Comparison of ENCODE assay signal across 8 cellular contexts in genomic region chr12:57522019-57522886, GRCh38. TPM values are rescaled to one million over a fixed set of nuclear protein-coding genes. Genes with fewer than 3 reads are reported as not detected.
DNase-seq lines count a peak whose midpoint lies in the region; TF ChIP-seq lines count a peak whose summit lies in the region.

Gene MBD6 (plus strand): TSS chr12:57522824. CDS start chr12:57524304, 1,480 bp downstream.

- H3K4me2 ChIP-seq in neural cell (ENCODE audit: low read length), result peak within 1 kb of the TSS; percentile 94

- DNase-seq in EH (ENCODE audit: low read depth) (peak; percentile 94), GOT3 (lab: John Stamatoyannopoulos, UW) (peak; percentile 100), LHCN-M2 (ENCODE audit: low read depth) (peak; percentile 89), fibroblast of the aortic adventitia (ENCODE audit: low read depth) (peak; percentile 95), stomach (peak; percentile 94)
- peak; percentile 86 for DNase-seq in activated T-helper 9 cell treated with anti-CD3 and anti-CD28 coated beads, Interleukin-2, amount 50 U/mL, for 16 hours (ENCODE audit: low read depth)

- H3K4me3 ChIP-seq in fibroblast of the aortic adventitia (ENCODE audit: low read depth, low read length) (peak within 1 kb of the TSS; percentile 86), neural cell (ENCODE audit: low read length) (peak within 1 kb of the TSS; percentile 86), stomach (peak within 1 kb of the TSS; percentile 58 to 85 (median 74))

- H3K4me1 ChIP-seq in stomach, result peaks cover 57 to 84% (median 73%) of the 10 kb centered on the region in 4 donors

- no peaks in the 10 kb centered on the region for H3K9me2 ChIP-seq in neural cell (ENCODE audit: insufficient read depth, low read length)

- H3K9me3 ChIP-seq in neural cell (ENCODE audit: low read length) (no peaks in the 10 kb centered on the region), stomach (no peaks in the 10 kb centered on the region)

- intact Hi-C loops in stomach (cut with DNase I; ENCODE audit: low total_unique reads), result no loop called here

- no peaks in the 10 kb centered on the region for H3K27me3 ChIP-seq in neural cell (ENCODE audit: insufficient read depth, low read depth, low read length)
- no peaks in the 10 kb centered on the region for H3K27me3 ChIP-seq in stomach

- TF ChIP-seq RAD21 in neural cell (conservative IDR thresholded peaks at IDR 0.05), result no peak

- no peak for TF ChIP-seq CTCF in fibroblast of the aortic adventitia (IDR thresholded peaks at IDR 0.05; ENCODE audit: insufficient read depth, low read length)
- TF ChIP-seq CTCF in neural cell (IDR thresholded peaks at IDR 0.05; ENCODE audit: poor library complexity, severe bottlenecking), result peak; percentile 21
- no peak for TF ChIP-seq CTCF in stomach (IDR thresholded peaks at IDR 0.05)

- peak within 1 kb of the TSS; percentile 93 for H3K27ac ChIP-seq in neural cell (ENCODE audit: low read length)
- H3K27ac ChIP-seq in stomach, result peak within 1 kb of the TSS; percentile 95 to 99 (median 99)

- TF ChIP-seq EP300 in neural cell (conservative IDR thresholded peaks at IDR 0.05; ENCODE audit: poor library complexity, severe bottlenecking), result peak; percentile 44
- TF ChIP-seq EP300 in stomach (IDR thresholded peaks at IDR 0.05), result peak; percentile 2

- peak within 1 kb of the TSS; percentile 65 for H2AFZ ChIP-seq in neural cell (ENCODE audit: low read depth, low read length)

- peaks cover 4% of the 10 kb centered on the region for H3F3A ChIP-seq in neural cell (ENCODE audit: insufficient read depth, low read length, poor library complexity, severe bottlenecking)

- 0 to 2% (median 1%) methylated on average over 24 to 56 of the region's 56 CpGs for WGBS in stomach, 5 donors

- no peaks in the 10 kb centered on the region for H4K20me1 ChIP-seq in neural cell (ENCODE audit: insufficient read depth)

- peaks cover 35% of the 10 kb centered on the region for H3K79me2 ChIP-seq in neural cell (replicated peaks; ENCODE audit: insufficient read depth, low read length)

- TF ChIP-seq POLR2A in Raji (IDR thresholded peaks at IDR 0.05; ENCODE audit: insufficient read depth, low read depth, low read length) (peak; percentile 67), stomach (IDR thresholded peaks at IDR 0.05) (no peak)

- peak within 1 kb of the TSS; percentile 84 for H3K9ac ChIP-seq in neural cell (ENCODE audit: low read length)

- H3K36me3 ChIP-seq in neural cell (ENCODE audit: insufficient read depth, low read length), result no peaks in the 10 kb centered on the region
- peaks cover 36 to 42% (median 39%) of the 10 kb centered on the region in 4 donors for H3K36me3 ChIP-seq in stomach

TF ChIP-seq in neural cell, 6 proteins besides CTCF, POLR2A, EP300 and RAD21:
- peak; percentile 56 for TF ChIP-seq MXI1 (conservative IDR thresholded peaks at IDR 0.05; ENCODE audit: poor library complexity, severe bottlenecking)
- no peak for TF ChIP-seq SMC3 (conservative IDR thresholded peaks at IDR 0.05; ENCODE audit: poor library complexity)
- peak; percentile 63 for TF ChIP-seq POLR2AphosphoS5 (IDR thresholded peaks at IDR 0.05)
- peak; percentile 49 for TF ChIP-seq TAF1 (IDR thresholded peaks at IDR 0.05; ENCODE audit: low read depth)
- no peak for TF ChIP-seq EZH2 (IDR thresholded peaks at IDR 0.05; ENCODE audit: borderline replicate concordance, insufficient read depth, low read length, poor library complexity, severe bottlenecking)
- TF ChIP-seq REST (IDR thresholded peaks at IDR 0.05; ENCODE audit: borderline replicate concordance), result peak; percentile 14

RNA-seq across cellular contexts. Expression of gene MBD6, which starts in this region (rescaled TPM):
- total RNA-seq in LHCN-M2 (2014; rRNA removed) (4.2 and 7.5 TPM in 2 replicates), fibroblast of the aortic adventitia (ENCODE audit: low replicate concordance) (4.2 and 7.6 TPM in 2 replicates), stomach (100 to 1,000 TPM in 1 of 5 donors, 10 to 100 TPM in 3, 1 to 10 TPM in 1; 4.8 to 129 (median 32.2) TPM)
- 20.6 TPM for polyA plus RNA-seq in LHCN-M2 (2012)
- polyA plus RNA-seq in neural cell (2.1 and 6.2 TPM in 2 replicates), stomach (10 to 100 TPM; 23.2 to 30.9 (median 28.7) TPM)
- polyA minus RNA-seq in neural cell, result 1.9 and 8.6 TPM in 2 replicates

Comparison
In these comparisons a context has a peak if more than half of its experiments do, and no peak if none do; other contexts are left out.
1. Peak in every context shown above with its lines: DNase-seq, H3K4me3 ChIP-seq and H3K27ac ChIP-seq.